26 cellular contexts compared by ENCODE assay signal in genomic region chr6:13452346-13453171, GRCh38. TPM values are rescaled to one million over a fixed set of nuclear protein-coding genes. Genes with fewer than 3 reads are reported as not detected.
A peak's percentile ranks its signal among the peaks of the same experiment; 100 is the strongest.
DNase-seq lines count a peak whose midpoint lies in the region; ATAC-seq and TF ChIP-seq lines count a peak whose summit lies in the region.
"Had no signal": no experiment of that assay in that cellular context is flagged by ENCODE, and none has a peak within 500 bp of the region (broad histone marks: within the 10 kb centered on the region; RNA-seq: fewer than 3 reads in every experiment).

No MANE protein-coding gene starts in this region.

- 68% methylated on average over 6 of the region's 12 CpGs for WGBS in right lobe of liver (ENCODE audit: insufficient coverage, low coverage, low lambda C conversion rate, missing lambda C conversion rate)

- no peak for TF ChIP-seq POLR2A in right lobe of liver (IDR thresholded peaks at IDR 0.05)

- peak; percentile 7 for ATAC-seq in Right ventricle myocardium inferior
- peak in 1 of 4 donors; percentile 38 for ATAC-seq in right lobe of liver
- ATAC-seq in GM21717 (IDR thresholded peaks at IDR 0.05; ENCODE audit: unreplicated experiment) = no peak
- no peak for ATAC-seq in GM21390 (IDR thresholded peaks at IDR 0.05; ENCODE audit: unreplicated experiment)
- ATAC-seq: HCT116; stimulated activated naive CD8-positive, alpha-beta T cell treated with anti-CD3 and anti-CD28 coated beads, Interleukin-15, amount 100 ng/mL, for 72 hours had no signal

- no peaks in the 10 kb centered on the region for H3K27me3 ChIP-seq in dorsolateral prefrontal cortex
- H3K27me3 ChIP-seq in right lobe of liver = no peaks in the 10 kb centered on the region
- H3K27me3 ChIP-seq: BE2C, SJSA1 had no signal

- H3K27ac ChIP-seq in dorsolateral prefrontal cortex = peak overlapping the region in 54 of 59 donors; percentile 7 to 96 (median 73)
- peak overlapping the region in 2 of 3 donors; percentile 23 to 70 for H3K27ac ChIP-seq in right lobe of liver
- H3K27ac ChIP-seq: SJSA1, VCaP had no signal

- H3K4me3 ChIP-seq in dorsolateral prefrontal cortex (no peak overlapping the region), right lobe of liver (no peak overlapping the region)
- H3K4me3 ChIP-seq: PC-9, SJSA1, skin epidermis had no signal

- DNase-seq in Right ventricle myocardium inferior (ENCODE audit: missing footprints) (no peak), cardiac septum (ENCODE audit: low spot score) (no peak), dorsolateral prefrontal cortex (no peak), right lobe of liver (no peak), superior temporal gyrus (ENCODE audit: extremely low spot score) (peak; percentile 70), dedifferentiated amniotic fluid mesenchymal stem cell (ENCODE audit: extremely low spot score) (no peak)
- DNase-seq: activated CD4-positive, alpha-beta memory T cell treated with anti-CD3 and anti-CD28 coated beads for 36 hours; activated naive CD4-positive, alpha-beta T cell treated with anti-CD3 and anti-CD28 coated beads for 36 hours; BE2C; central memory CD4-positive, alpha-beta T cell; effector CD4-positive, alpha-beta T cell; head of caudate nucleus; mammary epithelial cell; NCI-H1048; NCI-H2029; NCI-H345; PC-9; stimulated activated CD4-positive, alpha-beta T cell treated with anti-CD3 and anti-CD28 coated beads, Interleukin-4, amount 100 ng/mL, for 1 hour; stimulated activated naive CD8-positive, alpha-beta T cell treated with anti-CD3 and anti-CD28 coated beads, Interleukin-15, amount 100 ng/mL, for 72 hours; T-helper 2 cell had no signal

- H3K9me3 ChIP-seq in right lobe of liver = no peaks in the 10 kb centered on the region
- H3K9me3 ChIP-seq: BE2C, SJSA1 had no signal

- intact Hi-C loops in Right ventricle myocardium inferior (cut with DNase I) (no loop called here), cardiac septum (cut with DNase I) (no loop called here), dorsolateral prefrontal cortex (cut with DNase I) (loop anchor here in 1 of 2 donors (5.0 to 10.0 kb wide), 4 partner anchors 35 to 162 kb away; partner anchors contain the start of genes GFOD1, NOL7 and SIRT5), right lobe of liver (cut with DNase I) (no loop called here)

- no peaks in the 10 kb centered on the region for H3K36me3 ChIP-seq in right lobe of liver
- H3K36me3 ChIP-seq: BE2C had no signal

- TF ChIP-seq CTCF in dorsolateral prefrontal cortex (IDR thresholded peaks at IDR 0.05 in 54 of 56, conservative IDR thresholded peaks at IDR 0.05 in 2 of 56; ENCODE audit: low read depth in 1 of 56, partially characterized antibody in 56 of 56) (peak in 1 of 56 donors; percentile 14), right lobe of liver (IDR thresholded peaks at IDR 0.05) (no peak)

- H3K4me1 ChIP-seq in right lobe of liver = peaks cover 0 to 53% (median 2%) of the 10 kb centered on the region in 4 donors

RNA-seq across cellular contexts. Expression of gene GFOD1, which starts 34.8 kb away (rescaled TPM):
- 38.8 TPM for total RNA-seq in Right ventricle myocardium inferior
- total RNA-seq in cardiac septum = 54.0 TPM
- 100 to 1,000 TPM in 61 of 120 experiments, 10 to 100 TPM in 59; 36.8 to 141 (median 101) TPM for total RNA-seq in dorsolateral prefrontal cortex
- 1 to 10 TPM; 5.4 to 8.5 (median 7.5) TPM for total RNA-seq in right lobe of liver
